In genomic region chr14:50830932-50831703, GRCh38 we compare ENCODE assay signal across 8 cellular contexts. TPM values are rescaled to one million over a fixed set of nuclear protein-coding genes. Genes with fewer than 3 reads are reported as not detected.
DNase-seq lines count a peak whose midpoint lies in the region; ATAC-seq and TF ChIP-seq lines count a peak whose summit lies in the region.

Gene NIN (minus strand): TSS chr14:50831162. CDS start chr14:50822056, 9,106 bp downstream.

- DNase-seq in AG04450 (ENCODE audit: low read depth, low spot score) (no peak), NCI-H226 (peak; percentile 76), colonic mucosa (peak; percentile 75), left kidney (ENCODE audit: low read depth, low spot score) (peak; percentile 95)
- peak; percentile 53 to 57 for DNase-seq in activated CD4-positive, alpha-beta T cell treated with anti-CD3 and anti-CD28 coated beads for 24 hours (ENCODE audit: low read depth in 2 of 2)
- DNase-seq in stimulated activated CD4-positive, alpha-beta T cell treated with anti-CD3 and anti-CD28 coated beads, Interleukin-2, amount 100 ng/mL, for 4 hours (ENCODE audit: low read depth), result peak; percentile 56

- H3K27ac ChIP-seq in AG04450 (ENCODE audit: low read depth, low read length), result peak within 1 kb of the TSS; percentile 39
- peak within 1 kb of the TSS; percentile 82 for H3K27ac ChIP-seq in colonic mucosa

- H3K4me3 ChIP-seq in AG04450 (ENCODE audit: low read depth, low read length) (peak within 1 kb of the TSS; percentile 79), colonic mucosa (peak within 1 kb of the TSS; percentile 65)

- no peaks in the 10 kb centered on the region for H3K27me3 ChIP-seq in AG04450 (ENCODE audit: control insufficient read depth, insufficient read depth, low read length)
- no peaks in the 10 kb centered on the region for H3K27me3 ChIP-seq in colonic mucosa

- peak within 1 kb of the TSS; percentile 73 to 87 for H3K9ac ChIP-seq in colonic mucosa (ENCODE audit: low read depth in 2 of 2, low read length in 2 of 2)

- intact Hi-C loops in colonic mucosa (cut with DNase I), result no loop called here

- ATAC-seq in GM18867 (IDR thresholded peaks at IDR 0.05; ENCODE audit: unreplicated experiment), result peak; percentile 84
- peak; percentile 68 for ATAC-seq in HG03097 (IDR thresholded peaks at IDR 0.05; ENCODE audit: low FRiP score, unreplicated experiment)

- POLR2A ChIA-PET in AG04450 (lab: Yijun Ruan, JAX), result interaction anchor here (1.0 kb wide), 1 partner anchor 29 kb away, joined by 3 read pairs; no protein-coding TSS in a partner anchor

- H3K36me3 ChIP-seq in colonic mucosa, result no peaks in the 10 kb centered on the region

- no peaks in the 10 kb centered on the region for H3K9me3 ChIP-seq in AG04450 (ENCODE audit: control insufficient read depth, insufficient read depth, low read length)
- H3K9me3 ChIP-seq in colonic mucosa, result no peaks in the 10 kb centered on the region

- TF ChIP-seq CTCF in AG04450 (IDR thresholded peaks at IDR 0.05; ENCODE audit: low read depth, low read length) (no peak), colonic mucosa (IDR thresholded peaks at IDR 0.05) (no peak)

- CTCF ChIA-PET in AG04450 (lab: Charles Lee), result interaction anchor here (3.7 kb wide), 1 partner anchor 30 kb away, joined by 32 read pairs; no protein-coding TSS in a partner anchor

- H3K4me1 ChIP-seq in colonic mucosa, result no peaks in the 10 kb centered on the region

RNA-seq across cellular contexts. Expression of gene NIN, which starts in this region (rescaled TPM):
- polyA plus RNA-seq in AG04450 (2011; rRNA removed), result 25.1 and 26.9 TPM in 2 replicates
- polyA minus RNA-seq in AG04450 (2011; rRNA and poly(A)+ RNA removed), result 47.8 and 51.5 TPM in 2 replicates
- total RNA-seq in colonic mucosa, result 10 to 100 TPM; 13.7 to 19.8 TPM
